In genomic region chr5:2736872-2737271, GRCh38 we compare ENCODE assay signal across 18 cellular contexts. TPM values are rescaled to one million over a fixed set of nuclear protein-coding genes. Genes with fewer than 3 reads are reported as not detected.
A peak's percentile ranks its signal among the peaks of the same experiment; 100 is the strongest.
DNase-seq lines count a peak whose midpoint lies in the region; ATAC-seq and TF ChIP-seq lines count a peak whose summit lies in the region.
"Had no signal": no experiment of that assay in that cellular context is flagged by ENCODE, and none has a peak within 500 bp of the region (broad histone marks: within the 10 kb centered on the region; RNA-seq: fewer than 3 reads in every experiment).

No MANE protein-coding gene starts in this region.

- H3K27me3 ChIP-seq in endodermal cell (ENCODE audit: control insufficient read depth, insufficient read depth, low read length, poor library complexity, severe bottlenecking), result peaks cover 75% of the 10 kb centered on the region
- H3K27me3 ChIP-seq in sigmoid colon, result peaks cover 27 to 89% (median 57%) of the 10 kb centered on the region in 3 donors
- H3K27me3 ChIP-seq in PC-9 (ENCODE audit: insufficient read depth, low read depth), result peaks cover 99% of the 10 kb centered on the region

- intact Hi-C loops in sigmoid colon (cut with DNase I), result no loop called here
- intact Hi-C loops in PC-9 (cut with micrococcal nuclease; ENCODE audit: unreplicated experiment), result no loop called here

- H3K27me3 Mint-ChIP-seq in activated CD8-positive, alpha-beta memory T cell treated with anti-CD3 and anti-CD28 coated beads, Interleukin-2, amount 10 ng/mL, durations not matched to agents 7 days and 5 days, result peaks cover 34% of the 10 kb centered on the region
- peaks cover 96% of the 10 kb centered on the region for H3K27me3 Mint-ChIP-seq in endodermal cell (ENCODE audit: insufficient read depth)
- peaks cover 36% of the 10 kb centered on the region for H3K27me3 Mint-ChIP-seq in activated naive CD8-positive, alpha-beta T cell treated with anti-CD3 and anti-CD28 coated beads, Interleukin-2, amount 50 U/mL, for 24 hours

- peaks cover 2% of the 10 kb centered on the region for H3K9me3 Mint-ChIP-seq in activated CD8-positive, alpha-beta memory T cell treated with anti-CD3 and anti-CD28 coated beads, Interleukin-2, amount 10 ng/mL, durations not matched to agents 7 days and 5 days (ENCODE audit: low read depth)
- H3K9me3 Mint-ChIP-seq in endodermal cell, result no peaks in the 10 kb centered on the region
- no peaks in the 10 kb centered on the region for H3K9me3 Mint-ChIP-seq in activated naive CD8-positive, alpha-beta T cell treated with anti-CD3 and anti-CD28 coated beads, Interleukin-2, amount 50 U/mL, for 24 hours

- H3K79me2 ChIP-seq in PC-9 (ENCODE audit: low read depth), result no peaks in the 10 kb centered on the region

- H3K4me3 Mint-ChIP-seq in activated CD8-positive, alpha-beta memory T cell treated with anti-CD3 and anti-CD28 coated beads, Interleukin-2, amount 10 ng/mL, durations not matched to agents 7 days and 5 days, result no peak overlapping the region
- no peak overlapping the region for H3K4me3 Mint-ChIP-seq in endodermal cell
- H3K4me3 Mint-ChIP-seq in activated naive CD8-positive, alpha-beta T cell treated with anti-CD3 and anti-CD28 coated beads, Interleukin-2, amount 50 U/mL, for 24 hours, result no peak overlapping the region
- H3K4me3 Mint-ChIP-seq: GM23338 had no signal

- H3K36me3 Mint-ChIP-seq in activated CD8-positive, alpha-beta memory T cell treated with anti-CD3 and anti-CD28 coated beads, Interleukin-2, amount 10 ng/mL, durations not matched to agents 7 days and 5 days, result no peaks in the 10 kb centered on the region
- no peaks in the 10 kb centered on the region for H3K36me3 Mint-ChIP-seq in endodermal cell (ENCODE audit: low read depth)
- no peaks in the 10 kb centered on the region for H3K36me3 Mint-ChIP-seq in activated naive CD8-positive, alpha-beta T cell treated with anti-CD3 and anti-CD28 coated beads, Interleukin-2, amount 50 U/mL, for 24 hours (ENCODE audit: low read depth)
- H3K36me3 Mint-ChIP-seq: CD4-positive, alpha-beta memory T cell had no signal

- no peak for ATAC-seq in activated CD8-positive, alpha-beta memory T cell treated with anti-CD3 and anti-CD28 coated beads, Interleukin-2, amount 10 ng/mL, durations not matched to agents 7 days and 5 days
- ATAC-seq in activated naive CD8-positive, alpha-beta T cell treated with anti-CD3 and anti-CD28 coated beads, Interleukin-2, amount 50 U/mL, for 24 hours, result no peak
- ATAC-seq: A549, GM23338 had no signal

- 93 to 100% methylated on average over 4 to 8 of the region's 8 CpGs for WGBS in endodermal cell (ENCODE audit: insufficient coverage in 1 of 2, insufficient read length in 1 of 2), 2 experiments
- WGBS in sigmoid colon, 2 donors, result 78 to 87% methylated on average over 8 of the region's 8 CpGs

- BruUV-seq in PC-9 (replicated peaks; lab: Mats Ljungman, UMichigan), result no TSS peak

- TF ChIP-seq EP300 in sigmoid colon (IDR thresholded peaks at IDR 0.05), result no peak

- no peaks in the 10 kb centered on the region for H3F3A ChIP-seq in PC-9 (ENCODE audit: insufficient read depth, low read depth)

- H2AFZ ChIP-seq in PC-9, result no peak overlapping the region
- H2AFZ ChIP-seq: GM23338 had no signal

- H3K9me2 ChIP-seq in PC-9 (ENCODE audit: insufficient read depth), result no peaks in the 10 kb centered on the region

- no peak overlapping the region for H3K4me2 ChIP-seq in PC-9
- H3K4me2 ChIP-seq: A549, GM23338 had no signal

- no peak for TF ChIP-seq CTCF in endodermal cell (conservative IDR thresholded peaks at IDR 0.05)
- no peak for TF ChIP-seq CTCF in sigmoid colon (IDR thresholded peaks at IDR 0.05)
- TF ChIP-seq CTCF in PC-9 (conservative IDR thresholded peaks at IDR 0.05), result no peak

- no peak overlapping the region for H3K27ac Mint-ChIP-seq in activated CD8-positive, alpha-beta memory T cell treated with anti-CD3 and anti-CD28 coated beads, Interleukin-2, amount 10 ng/mL, durations not matched to agents 7 days and 5 days
- H3K27ac Mint-ChIP-seq in endodermal cell, result no peak overlapping the region
- no peak overlapping the region for H3K27ac Mint-ChIP-seq in activated naive CD8-positive, alpha-beta T cell treated with anti-CD3 and anti-CD28 coated beads, Interleukin-2, amount 50 U/mL, for 24 hours
- H3K27ac Mint-ChIP-seq: CD4-positive, alpha-beta memory T cell; GM23338 had no signal

- TF ChIP-seq POLR2A in sigmoid colon (IDR thresholded peaks at IDR 0.05), result no peak

- POLR2A ChIA-PET in PC-9 (lab: Charles Lee; ENCODE audit: unreplicated experiment), result interaction anchor here (0.7 kb wide), 1 partner anchor 32 kb away, joined by 3 read pairs; no protein-coding TSS in a partner anchor

- CTCF ChIA-PET in activated CD8-positive, alpha-beta memory T cell treated with anti-CD3 and anti-CD28 coated beads, Interleukin-2, amount 10 ng/mL, durations not matched to agents 7 days and 5 days (lab: Charles Lee), result no interaction called here
- CTCF ChIA-PET in PC-9 (lab: Charles Lee), result no interaction called here

- H4K20me1 ChIP-seq in PC-9 (ENCODE audit: insufficient read depth), result no peaks in the 10 kb centered on the region

- H3K36me3 ChIP-seq in endodermal cell (ENCODE audit: control insufficient read depth, insufficient read depth, low read length) (no peaks in the 10 kb centered on the region), sigmoid colon (no peaks in the 10 kb centered on the region), PC-9 (ENCODE audit: low read depth) (no peaks in the 10 kb centered on the region)

- no peak overlapping the region for H3K4me3 ChIP-seq in endodermal cell (ENCODE audit: low read length)
- no peak overlapping the region for H3K4me3 ChIP-seq in sigmoid colon
- no peak overlapping the region for H3K4me3 ChIP-seq in PC-9
- H3K4me3 ChIP-seq: A549, GM23338 had no signal

- H3K9ac ChIP-seq in endodermal cell (ENCODE audit: extremely low read depth, low read length, poor library complexity, severe bottlenecking), result no peak overlapping the region

- H3K4me1 ChIP-seq in endodermal cell (ENCODE audit: control insufficient read depth, insufficient read depth, low read length), result no peaks in the 10 kb centered on the region
- H3K4me1 ChIP-seq in sigmoid colon, result peaks cover 0 to 22% (median 15%) of the 10 kb centered on the region in 4 donors
- no peaks in the 10 kb centered on the region for H3K4me1 ChIP-seq in PC-9 (replicated peaks; ENCODE audit: insufficient read depth)
- H3K4me1 ChIP-seq: A549 had no signal

- DNase-seq in activated CD8-positive, alpha-beta memory T cell treated with anti-CD3 and anti-CD28 coated beads, Interleukin-2, amount 10 ng/mL, durations not matched to agents 7 days and 5 days, result peak; percentile 15
- DNase-seq in activated CD8-positive, alpha-beta memory T cell treated with anti-CD3 and anti-CD28 coated beads for 24 hours, result no peak
- peak; percentile 21 for DNase-seq in endodermal cell
- DNase-seq in sigmoid colon, result peak; percentile 57
- DNase-seq in activated naive CD8-positive, alpha-beta T cell treated with anti-CD3 and anti-CD28 coated beads, Interleukin-2, amount 50 U/mL, for 24 hours, result no peak
- DNase-seq in activated naive CD4-positive, alpha-beta T cell treated with anti-CD3 and anti-CD28 coated beads, Interleukin-2, amount 50 U/mL, for 16 hours, result no peak
- no peak for DNase-seq in PC-9
- DNase-seq: AML-193; Calu3; CD4-positive, alpha-beta memory T cell; DMS79 treated with DMSO at 0.1 percent for 48 hours; GF-D8; H7; IMR-90 had no signal

- H3K4me1 Mint-ChIP-seq in activated CD8-positive, alpha-beta memory T cell treated with anti-CD3 and anti-CD28 coated beads, Interleukin-2, amount 10 ng/mL, durations not matched to agents 7 days and 5 days, result no peaks in the 10 kb centered on the region
- no peaks in the 10 kb centered on the region for H3K4me1 Mint-ChIP-seq in endodermal cell
- H3K4me1 Mint-ChIP-seq in activated naive CD8-positive, alpha-beta T cell treated with anti-CD3 and anti-CD28 coated beads, Interleukin-2, amount 50 U/mL, for 24 hours, result no peaks in the 10 kb centered on the region
- H3K4me1 Mint-ChIP-seq: CD4-positive, alpha-beta memory T cell had no signal

- no peak overlapping the region for H3K27ac ChIP-seq in endodermal cell (ENCODE audit: low read depth, low read length)
- H3K27ac ChIP-seq in sigmoid colon, result no peak overlapping the region
- no peak overlapping the region for H3K27ac ChIP-seq in PC-9
- H3K27ac ChIP-seq: 22Rv1, A549, C4-2B had no signal

- H3K9me3 ChIP-seq in endodermal cell (ENCODE audit: control insufficient read depth, low read length) (no peaks in the 10 kb centered on the region), sigmoid colon (no peaks in the 10 kb centered on the region), PC-9 (ENCODE audit: insufficient read depth, low read depth) (no peaks in the 10 kb centered on the region)
- H3K9me3 ChIP-seq: A549 had no signal

RNA-seq across cellular contexts. Expression of gene IRX2, which starts 14.6 kb away (rescaled TPM):
- not detected for total RNA-seq in activated CD8-positive, alpha-beta memory T cell treated with anti-CD3 and anti-CD28 coated beads, Interleukin-2, amount 10 ng/mL, durations not matched to agents 7 days and 5 days
- 1 to 10 TPM; 4.2 to 6.9 TPM for total RNA-seq in endodermal cell
- polyA plus RNA-seq in endodermal cell (2013, experiment 1 of 2), result 67.3 TPM
- 57.3 TPM for polyA plus RNA-seq in endodermal cell (2013, experiment 2 of 2)
- total RNA-seq in sigmoid colon, result not detected
- under 1 TPM in 1 of 3 donors, not detected in 2; 0.03 TPM for polyA plus RNA-seq in sigmoid colon
- not detected in 2 replicates for total RNA-seq in PC-9 (2021)
- total RNA-seq: Calu3; CD4-positive, alpha-beta memory T cell had no signal
- polyA plus RNA-seq: CD4-positive, alpha-beta memory T cell had no signal

Comparison
In these comparisons a context has a peak if more than half of its experiments do, and no peak if none do; other contexts are left out.
1. DNase-seq: peak in activated CD8-positive, alpha-beta memory T cell treated with anti-CD3 and anti-CD28 coated beads, Interleukin-2, amount 10 ng/mL, durations not matched to agents 7 days and 5 days (single experiment), endodermal cell (single experiment) and sigmoid colon (single experiment); none in activated CD8-positive, alpha-beta memory T cell treated with anti-CD3 and anti-CD28 coated beads for 24 hours (single experiment), activated naive CD8-positive, alpha-beta T cell treated with anti-CD3 and anti-CD28 coated beads, Interleukin-2, amount 50 U/mL, for 24 hours (single experiment), activated naive CD4-positive, alpha-beta T cell treated with anti-CD3 and anti-CD28 coated beads, Interleukin-2, amount 50 U/mL, for 16 hours (single experiment) and PC-9 (0 of 2).